Comparison of ENCODE assay signal across 8 cellular contexts in the genomic region with DNA sequence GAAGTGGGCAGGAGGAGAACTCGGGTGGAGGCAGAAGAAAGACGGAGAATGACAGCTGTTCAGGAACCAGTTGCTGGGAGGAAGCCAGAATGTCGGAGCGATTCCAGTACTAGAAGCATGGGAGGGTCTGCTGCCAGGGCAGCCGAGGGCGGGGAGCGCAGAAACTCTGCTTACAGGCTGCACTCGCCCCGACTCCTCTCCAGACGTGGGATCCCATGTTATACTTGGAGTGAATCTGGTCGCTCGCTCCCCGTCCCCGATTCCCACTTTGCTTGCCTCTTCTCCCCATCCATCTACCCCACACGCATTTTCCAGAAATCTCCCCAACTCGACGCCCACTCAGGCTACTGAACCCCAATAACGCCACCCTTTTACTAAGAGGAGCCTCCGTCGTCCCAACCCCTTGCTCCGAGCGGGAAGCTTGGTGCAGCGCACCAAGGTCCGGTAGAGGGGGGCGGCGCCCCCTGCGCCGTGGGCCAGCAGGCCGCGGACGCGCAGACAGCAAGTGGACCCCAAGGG. TPM values are rescaled to one million over a fixed set of nuclear protein-coding genes. Genes with fewer than 3 reads are reported as not detected.
DNase-seq lines count a peak whose midpoint lies in the region; ATAC-seq and TF ChIP-seq lines count a peak whose summit lies in the region.

No MANE protein-coding gene starts in this region.

- no peaks in the 10 kb centered on the region for H3K36me3 ChIP-seq in ES-I3 (ENCODE audit: insufficient read depth, low read length)
- H3K36me3 ChIP-seq in PC-3 (ENCODE audit: low read depth, low read length) = no peaks in the 10 kb centered on the region
- peaks cover 11% of the 10 kb centered on the region for H3K36me3 ChIP-seq in endodermal cell (ENCODE audit: control insufficient read depth, insufficient read depth, low read length)
- peaks cover 0 to 7% of the 10 kb centered on the region in 2 donors for H3K36me3 ChIP-seq in muscle layer of duodenum (ENCODE audit: control insufficient read depth in 1 of 2, insufficient read depth in 2 of 2, low read length in 2 of 2)

- no peaks in the 10 kb centered on the region for H3F3A ChIP-seq in PC-3 (ENCODE audit: low read length, unreplicated experiment)

- DNase-seq in PC-3 (no peak), endodermal cell (peak; percentile 62), occipital lobe (lab: John Stamatoyannopoulos, UW) (no peak), NCI-H510A (lab: John Stamatoyannopoulos, UW) (no peak), GM10248 (ENCODE audit: extremely low spot score) (no peak)

- H3K9me3 Mint-ChIP-seq in endodermal cell = no peaks in the 10 kb centered on the region

- H3K4me3 ChIP-seq in PC-3 (ENCODE audit: low read length) = peak overlapping the region; percentile 64
- H3K4me3 ChIP-seq in endodermal cell (ENCODE audit: low read length) = peak overlapping the region; percentile 94
- peak overlapping the region; percentile 82 to 92 for H3K4me3 ChIP-seq in muscle layer of duodenum (ENCODE audit: low read depth in 1 of 2, low read length in 2 of 2)

- H4K20me1 ChIP-seq in PC-3 (ENCODE audit: low read length) = no peaks in the 10 kb centered on the region

- H3K27ac Mint-ChIP-seq in endodermal cell = peak overlapping the region; percentile 59

- no peak for TF ChIP-seq CTCF in PC-3 (conservative IDR thresholded peaks at IDR 0.05; ENCODE audit: low read depth, low read length)
- TF ChIP-seq CTCF in endodermal cell (conservative IDR thresholded peaks at IDR 0.05) = no peak
- TF ChIP-seq CTCF in GM10248 (IDR thresholded peaks at IDR 0.05; ENCODE audit: control extremely low read depth, extremely low read depth, low read depth, missing control alignments) = no peak

- no TSS peak for BruUV-seq in PC-3 (replicated peaks; lab: Mats Ljungman, UMichigan)

- WGBS in endodermal cell (ENCODE audit: insufficient coverage in 1 of 2, insufficient read length in 1 of 2), 2 experiments = 2 to 3% methylated on average over 22 to 32 of the region's 32 CpGs

- H3K4me3 Mint-ChIP-seq in endodermal cell = peak overlapping the region; percentile 76

- intact Hi-C loops in PC-3 (cut with micrococcal nuclease) = loop anchor here (2.0 kb wide), 1 partner anchor 21 kb away; no protein-coding TSS in a partner anchor

- peaks cover 35% of the 10 kb centered on the region for H3K4me1 Mint-ChIP-seq in endodermal cell

- POLR2A ChIA-PET in PC-3 (lab: Charles Lee; ENCODE audit: unreplicated experiment) = interaction anchor here (0.5 to 0.6 kb wide), 2 partner anchors 9 to 88 kb away, joined by 3 read pairs; no protein-coding TSS in a partner anchor
- POLR2A ChIA-PET in GM10248 (lab: Yijun Ruan, JAX) = interaction anchor here (1.3 to 2.2 kb wide), 3 partner anchors 14 to 176 kb away, joined by 3 to 10 read pairs (median 4); a partner anchor contains a TSS

- CTCF ChIA-PET in PC-3 (lab: Charles Lee) = interaction anchor here (0.6 kb wide), 1 partner anchor 72 kb away, joined by 3 read pairs; no protein-coding TSS in a partner anchor
- CTCF ChIA-PET in GM10248 (lab: Yijun Ruan, JAX) = interaction anchor here (1.1 to 3.5 kb wide), 11 partner anchors 10 to 214 kb away, joined by 3 to 20 read pairs (median 6); no protein-coding TSS in a partner anchor

- no peak overlapping the region for H3K27ac ChIP-seq in PC-3 (ENCODE audit: low read length)
- no peak overlapping the region for H3K27ac ChIP-seq in endodermal cell (ENCODE audit: low read depth, low read length)
- peak overlapping the region; percentile 47 for H3K27ac ChIP-seq in muscle layer of duodenum (ENCODE audit: low read length)

- no peaks in the 10 kb centered on the region for H3K9me2 ChIP-seq in PC-3 (replicated peaks; ENCODE audit: low read length)

- H3K9ac ChIP-seq in ES-I3 (ENCODE audit: low read depth, low read length) = peak overlapping the region; percentile 77
- H3K9ac ChIP-seq in PC-3 (ENCODE audit: low read length) = no peak overlapping the region
- H3K9ac ChIP-seq in endodermal cell (ENCODE audit: extremely low read depth, low read length, poor library complexity, severe bottlenecking) = peak overlapping the region; percentile 65

- H3K27me3 ChIP-seq in PC-3 (ENCODE audit: low read length) = peaks cover 22% of the 10 kb centered on the region
- H3K27me3 ChIP-seq in endodermal cell (ENCODE audit: control insufficient read depth, insufficient read depth, low read length, poor library complexity, severe bottlenecking) = peaks cover 23% of the 10 kb centered on the region
- H3K27me3 ChIP-seq in muscle layer of duodenum (ENCODE audit: low read depth, low read length) = no peaks in the 10 kb centered on the region

- H3K36me3 Mint-ChIP-seq in endodermal cell (ENCODE audit: low read depth) = peaks cover 11% of the 10 kb centered on the region

- peaks cover 48% of the 10 kb centered on the region for H3K27me3 Mint-ChIP-seq in endodermal cell (ENCODE audit: insufficient read depth)

- no peaks in the 10 kb centered on the region for H3K9me3 ChIP-seq in ES-I3 (ENCODE audit: control insufficient read depth, insufficient read depth, low read length)
- no peaks in the 10 kb centered on the region for H3K9me3 ChIP-seq in PC-3 (ENCODE audit: low read length)
- H3K9me3 ChIP-seq in endodermal cell (ENCODE audit: control insufficient read depth, low read length) = no peaks in the 10 kb centered on the region
- H3K9me3 ChIP-seq in muscle layer of duodenum (ENCODE audit: control insufficient read depth in 1 of 2, low read length in 2 of 2) = no peaks in the 10 kb centered on the region

- H2AFZ ChIP-seq in PC-3 (ENCODE audit: low read length) = peak overlapping the region; percentile 84

- H3K4me1 ChIP-seq in ES-I3 (ENCODE audit: insufficient read depth, low read length) = no peaks in the 10 kb centered on the region
- H3K4me1 ChIP-seq in PC-3 (ENCODE audit: insufficient read depth, low read length) = peaks cover 6% of the 10 kb centered on the region
- no peaks in the 10 kb centered on the region for H3K4me1 ChIP-seq in endodermal cell (ENCODE audit: control insufficient read depth, insufficient read depth, low read length)
- H3K4me1 ChIP-seq in muscle layer of duodenum (ENCODE audit: control insufficient read depth in 1 of 2, insufficient read depth in 2 of 2, low read length in 2 of 2) = peaks cover 12 to 39% of the 10 kb centered on the region in 2 donors

- H3K79me2 ChIP-seq in PC-3 (ENCODE audit: low read length) = no peaks in the 10 kb centered on the region

- peak overlapping the region; percentile 89 for H3K4me2 ChIP-seq in PC-3 (ENCODE audit: low read length)

- peak; percentile 38 for ATAC-seq in GM21723 (IDR thresholded peaks at IDR 0.05; ENCODE audit: unreplicated experiment)
- ATAC-seq in PC-3 = peak; percentile 29

RNA-seq across cellular contexts. Expression of a gene that starts 0.7 kb away (rescaled TPM):
- total RNA-seq in PC-3 (2014; rRNA removed) (0.86 and 0.87 TPM in 2 replicates), endodermal cell (10 to 100 TPM; 35.2 to 83.4 TPM), occipital lobe (150 TPM)
- 33.7 TPM for polyA plus RNA-seq in endodermal cell (2013, experiment 1 of 2)
- polyA plus RNA-seq in endodermal cell (2013, experiment 2 of 2) = 43.5 TPM

Comparison
In these comparisons a context has a peak if more than half of its experiments do, and no peak if none do; other contexts are left out.
1. RNA of a gene that starts 0.7 kb away (total RNA-seq): 150 TPM in occipital lobe (single experiment) and 35.2 to 83.4 TPM in endodermal cell; 0.86 to 0.87 TPM in PC-3; every median in the first group is over 10 times any median in the second.
2. Peak in every context shown above with its lines, with median percentiles within 50 percentile points of each other: H3K4me3 ChIP-seq.